Comparison of ENCODE assay signal across 16 cellular contexts in genomic region chr10:73593110-73593509, GRCh38. TPM values are rescaled to one million over a fixed set of nuclear protein-coding genes. Genes with fewer than 3 reads are reported as not detected.
"Had no signal": no experiment of that assay in that cellular context is flagged by ENCODE, and none has a peak within 500 bp of the region (broad histone marks: within the 10 kb centered on the region; RNA-seq: fewer than 3 reads in every experiment).

No MANE protein-coding gene starts in this region.

- DNase-seq: activated B cell treated with CpG ODN at 0.5 μM for 24 hours; activated CD4-positive, alpha-beta T cell treated with anti-CD3 and anti-CD28 coated beads, Interleukin-2, amount 10 ng/mL, durations not matched to agents 7 days and 5 days; activated CD8-positive, alpha-beta memory T cell treated with anti-CD3 and anti-CD28 coated beads for 24 hours; activated naive CD4-positive, alpha-beta T cell treated with anti-CD3 and anti-CD28 coated beads for 36 hours; central memory CD4-positive, alpha-beta T cell; mammary epithelial cell; mucosa of descending colon; stimulated activated CD4-positive, alpha-beta T cell treated with anti-CD3 and anti-CD28 coated beads, Interleukin-4, amount 100 ng/mL, for 1 hour; stimulated activated CD8-positive, alpha-beta memory T cell treated with anti-CD3 and anti-CD28 coated beads, Interleukin-4, amount 100 ng/mL, for 48 hours had no signal

- H3K9me3 ChIP-seq: mucosa of descending colon had no signal

- H3K4me3 Mint-ChIP-seq: activated B cell treated with CpG ODN at 0.5 μM for 24 hours; activated CD4-positive, alpha-beta T cell treated with anti-CD3 and anti-CD28 coated beads, Interleukin-2, amount 10 ng/mL, durations not matched to agents 7 days and 5 days; activated naive CD4-positive, alpha-beta T cell treated with anti-CD3 and anti-CD28 coated beads for 36 hours; activated T-helper 17 cell treated with anti-CD3 and anti-CD28 coated beads, Interleukin-2, amount 50 U/mL, for 72 hours; dendritic cell treated with granulocyte-macrophage colony-stimulating factor and Interleukin-4, amounts not matched to agents 40 ng/mL and 50 ng/mL, for 4 days; natural killer cell treated with Interleukin-12 subunit alpha and Interleukin-12 subunit beta and Interleukin-15 and Interleukin-18, amount 100 ng/mL, for 72 hours; stimulated activated naive CD8-positive, alpha-beta T cell treated with anti-CD3 and anti-CD28 coated beads, Interleukin-15, Interleukin-2, amounts not matched to agents 100 ng/mL and 50 ng/mL, for 24 hours; T-helper 1 cell treated with Interleukin-12 subunit alpha and Interleukin-12 subunit beta and Interleukin-4 antibody, amounts not matched to agents 30 μg/mL and 1 μg/mL, for 36 hours had no signal

- H3K9me3 Mint-ChIP-seq: activated B cell treated with CpG ODN at 0.5 μM for 24 hours; activated CD4-positive, alpha-beta T cell treated with anti-CD3 and anti-CD28 coated beads, Interleukin-2, amount 10 ng/mL, durations not matched to agents 7 days and 5 days; activated naive CD4-positive, alpha-beta T cell treated with anti-CD3 and anti-CD28 coated beads for 36 hours; activated T-helper 17 cell treated with anti-CD3 and anti-CD28 coated beads, Interleukin-2, amount 50 U/mL, for 72 hours; dendritic cell treated with granulocyte-macrophage colony-stimulating factor and Interleukin-4, amounts not matched to agents 40 ng/mL and 50 ng/mL, for 4 days; natural killer cell treated with Interleukin-12 subunit alpha and Interleukin-12 subunit beta and Interleukin-15 and Interleukin-18, amount 100 ng/mL, for 72 hours; stimulated activated naive CD8-positive, alpha-beta T cell treated with anti-CD3 and anti-CD28 coated beads, Interleukin-15, Interleukin-2, amounts not matched to agents 100 ng/mL and 50 ng/mL, for 24 hours; T-helper 1 cell treated with Interleukin-12 subunit alpha and Interleukin-12 subunit beta and Interleukin-4 antibody, amounts not matched to agents 30 μg/mL and 1 μg/mL, for 36 hours had no signal

- H3K27me3 Mint-ChIP-seq: activated B cell treated with CpG ODN at 0.5 μM for 24 hours; activated CD4-positive, alpha-beta T cell treated with anti-CD3 and anti-CD28 coated beads, Interleukin-2, amount 10 ng/mL, durations not matched to agents 7 days and 5 days; activated T-helper 17 cell treated with anti-CD3 and anti-CD28 coated beads, Interleukin-2, amount 50 U/mL, for 72 hours; dendritic cell treated with granulocyte-macrophage colony-stimulating factor and Interleukin-4, amounts not matched to agents 40 ng/mL and 50 ng/mL, for 4 days; natural killer cell treated with Interleukin-12 subunit alpha and Interleukin-12 subunit beta and Interleukin-15 and Interleukin-18, amount 100 ng/mL, for 72 hours; stimulated activated naive CD8-positive, alpha-beta T cell treated with anti-CD3 and anti-CD28 coated beads, Interleukin-15, Interleukin-2, amounts not matched to agents 100 ng/mL and 50 ng/mL, for 24 hours had no signal

- H3K36me3 Mint-ChIP-seq: natural killer cell treated with Interleukin-12 subunit alpha and Interleukin-12 subunit beta and Interleukin-15 and Interleukin-18, amount 100 ng/mL, for 72 hours had no signal

- H3K27ac Mint-ChIP-seq: activated B cell treated with CpG ODN at 0.5 μM for 24 hours; activated CD4-positive, alpha-beta T cell treated with anti-CD3 and anti-CD28 coated beads, Interleukin-2, amount 10 ng/mL, durations not matched to agents 7 days and 5 days; activated naive CD4-positive, alpha-beta T cell treated with anti-CD3 and anti-CD28 coated beads for 36 hours; activated T-helper 17 cell treated with anti-CD3 and anti-CD28 coated beads, Interleukin-2, amount 50 U/mL, for 72 hours; dendritic cell treated with granulocyte-macrophage colony-stimulating factor and Interleukin-4, amounts not matched to agents 40 ng/mL and 50 ng/mL, for 4 days; stimulated activated naive CD8-positive, alpha-beta T cell treated with anti-CD3 and anti-CD28 coated beads, Interleukin-15, Interleukin-2, amounts not matched to agents 100 ng/mL and 50 ng/mL, for 24 hours; T-helper 1 cell treated with Interleukin-12 subunit alpha and Interleukin-12 subunit beta and Interleukin-4 antibody, amounts not matched to agents 30 μg/mL and 1 μg/mL, for 36 hours had no signal

- H3K4me3 ChIP-seq: mucosa of descending colon had no signal

- ATAC-seq: activated T-helper 17 cell treated with anti-CD3 and anti-CD28 coated beads, Interleukin-2, amount 50 U/mL, for 72 hours; esophagus mucosa; natural killer cell treated with Interleukin-12 subunit alpha and Interleukin-12 subunit beta and Interleukin-15 and Interleukin-18, amount 100 ng/mL, for 72 hours; SK-N-SH treated with all-trans-retinoic acid at 6 μM for 48 hours had no signal

RNA-seq across cellular contexts. Expression of gene MYOZ1, which starts 48.2 kb away (rescaled TPM):
- total RNA-seq: activated B cell treated with CpG ODN at 0.5 μM for 24 hours; activated CD4-positive, alpha-beta T cell treated with anti-CD3 and anti-CD28 coated beads, Interleukin-2, amount 10 ng/mL, durations not matched to agents 7 days and 5 days; activated naive CD4-positive, alpha-beta T cell treated with anti-CD3 and anti-CD28 coated beads for 36 hours; activated T-helper 17 cell treated with anti-CD3 and anti-CD28 coated beads, Interleukin-2, amount 50 U/mL, for 72 hours; mucosa of descending colon; natural killer cell treated with Interleukin-12 subunit alpha and Interleukin-12 subunit beta and Interleukin-15 and Interleukin-18, amount 100 ng/mL, for 72 hours had no signal
- polyA plus RNA-seq: mammary epithelial cell had no signal
